Comparison of ENCODE assay signal across 21 cellular contexts in genomic region chr7:15870337-15870736, GRCh38.
DNase-seq lines count a peak whose midpoint lies in the region; ATAC-seq and TF ChIP-seq lines count a peak whose summit lies in the region.
"Had no signal": no experiment of that assay in that cellular context is flagged by ENCODE, and none has a peak within 500 bp of the region (broad histone marks: within the 10 kb centered on the region; RNA-seq: fewer than 3 reads in every experiment).

No MANE protein-coding gene starts in this region.

- peak; percentile 32 for DNase-seq in DMS53 (lab: John Stamatoyannopoulos, UW)
- DNase-seq in DMS53 treated with DMSO at 0.1 percent for 48 hours (lab: John Stamatoyannopoulos, UW; ENCODE audit: unreplicated experiment) = no peak
- DNase-seq in HT-29 (ENCODE audit: low spot score) = peak; percentile 19
- no peak for DNase-seq in left lobe of liver (ENCODE audit: low spot score)
- no peak for DNase-seq in NCI-H748 (lab: John Stamatoyannopoulos, UW; ENCODE audit: unreplicated experiment)
- no peak for DNase-seq in body of pancreas
- DNase-seq: 8988T; ACHN; AML-193; BE2C; CD4-positive, alpha-beta T cell; CD8-positive, alpha-beta memory T cell; DMS 273 treated with DMSO at 0.1 percent for 48 hours; DND-41; GOT3; H7; HCEC 1CT had no signal

- TF ChIP-seq CTCF in VCaP (conservative IDR thresholded peaks at IDR 0.05) = no peak
- no peak for TF ChIP-seq CTCF in body of pancreas (IDR thresholded peaks at IDR 0.05)

- no peak for TF ChIP-seq POLR2A in body of pancreas (IDR thresholded peaks at IDR 0.05)

- no peak overlapping the region for H3K4me3 ChIP-seq in body of pancreas
- H3K4me3 ChIP-seq: A549; BLaER1 treated with 17β-estradiol and CSF1 and Interleukin-3, amounts not matched to agents 10 nM and 100 nM had no signal

- H3K27ac ChIP-seq in VCaP (peak overlapping the region; percentile 77), body of pancreas (no peak overlapping the region)
- H3K27ac ChIP-seq: A549; BLaER1 treated with 17β-estradiol and CSF1 and Interleukin-3, amounts not matched to agents 10 nM and 100 nM had no signal

- H3K4me1 ChIP-seq in body of pancreas = no peaks in the 10 kb centered on the region
- H3K4me1 ChIP-seq: A549; BE2C; BLaER1 treated with 17β-estradiol and CSF1 and Interleukin-3, amounts not matched to agents 10 nM and 100 nM had no signal

- intact Hi-C loops in body of pancreas (cut with DNase I) = no loop called here

- H3K27me3 ChIP-seq in body of pancreas = no peaks in the 10 kb centered on the region
- H3K27me3 ChIP-seq: BLaER1 treated with 17β-estradiol and CSF1 and Interleukin-3, amounts not matched to agents 10 nM and 100 nM had no signal

- H3K36me3 ChIP-seq in body of pancreas (replicated peaks in 1 of 2; ENCODE audit: insufficient read depth in 1 of 2, low read depth in 2 of 2) = no peaks in the 10 kb centered on the region
- H3K36me3 ChIP-seq: BE2C; BLaER1 treated with 17β-estradiol and CSF1 and Interleukin-3, amounts not matched to agents 10 nM and 100 nM had no signal

- WGBS in body of pancreas, 2 donors = 17 to 32% methylated on average over 1 of the region's 1 CpG

- ATAC-seq in left lobe of liver (peak; percentile 39), HG03108 (IDR thresholded peaks at IDR 0.05; ENCODE audit: unreplicated experiment) (no peak), body of pancreas (no peak)
- ATAC-seq: A549 had no signal

- H3K9me3 ChIP-seq in body of pancreas = no peaks in the 10 kb centered on the region
- H3K9me3 ChIP-seq: A549; BE2C; BLaER1 treated with 17β-estradiol and CSF1 and Interleukin-3, amounts not matched to agents 10 nM and 100 nM had no signal

Comparison
In these comparisons a context has a peak if more than half of its experiments do, and no peak if none do; other contexts are left out.
1. DNase-seq: peak in DMS53 (single experiment) and HT-29 (single experiment); none in DMS53 treated with DMSO at 0.1 percent for 48 hours (single experiment), left lobe of liver (single experiment), NCI-H748 (single experiment) and body of pancreas (0 of 4).